In genomic region chr3:53044371-53045106, GRCh38 we compare ENCODE assay signal across 8 cellular contexts. TPM values are rescaled to one million over a fixed set of nuclear protein-coding genes. Genes with fewer than 3 reads are reported as not detected.
A peak's percentile ranks its signal among the peaks of the same experiment; 100 is the strongest.
DNase-seq lines count a peak whose midpoint lies in the region; ATAC-seq and TF ChIP-seq lines count a peak whose summit lies in the region.

No MANE protein-coding gene starts in this region.

- TF ChIP-seq CTCF in HFF-Myc (IDR thresholded peaks at IDR 0.05; ENCODE audit: low read depth, low read length, missing control alignments) (no peak), Panc1 (IDR thresholded peaks at IDR 0.05) (no peak)

- DNase-seq in G401 (ENCODE audit: low spot score) (peak; percentile 53), HFF-Myc (ENCODE audit: extremely low read depth, low read depth) (no peak), Panc1 (ENCODE audit: low read depth, low spot score) (peak; percentile 41), adipocyte (ENCODE audit: low read depth) (peak; percentile 60), left cardiac atrium (no peak), pons (ENCODE audit: low spot score) (peak; percentile 43), NCI-H526 treated with DMSO at 0.1 percent for 48 hours (lab: John Stamatoyannopoulos, UW) (no peak), GOT3 (lab: John Stamatoyannopoulos, UW) (no peak)

- POLR2A ChIA-PET in Panc1 (lab: Charles Lee): interaction anchor here (0.6 kb wide), 2 partner anchors 96 to 145 kb away, joined by 3 read pairs; no protein-coding TSS in a partner anchor

- H3K4me3 ChIP-seq in HFF-Myc (replicated peaks; ENCODE audit: low read depth, low read length): peak overlapping the region; percentile 55
- peak overlapping the region; percentile 67 to 76 for H3K4me3 ChIP-seq in Panc1 (ENCODE audit: low read depth in 2 of 2, low read length in 2 of 2)
- peak overlapping the region; percentile 88 for H3K4me3 ChIP-seq in adipocyte (ENCODE audit: low read length)

- H3K9me3 ChIP-seq in Panc1 (ENCODE audit: control insufficient read depth, insufficient read depth, low read depth, low read length): no peaks in the 10 kb centered on the region
- H3K9me3 ChIP-seq in adipocyte (ENCODE audit: control insufficient read depth, low read length): no peaks in the 10 kb centered on the region

- no peaks in the 10 kb centered on the region for H3K36me3 ChIP-seq in Panc1 (ENCODE audit: control insufficient read depth, insufficient read depth, low read length)
- H3K36me3 ChIP-seq in adipocyte (ENCODE audit: control insufficient read depth, insufficient read depth, low read length, severe bottlenecking): no peaks in the 10 kb centered on the region

- intact Hi-C loops in Panc1 (cut with micrococcal nuclease; ENCODE audit: unreplicated experiment) (no loop called here), left cardiac atrium (cut with DNase I) (no loop called here)

- H3K27ac ChIP-seq in Panc1 (ENCODE audit: low read length): peak overlapping the region; percentile 91

- TSS peak; percentile 66 for BruUV-seq in Panc1 (replicated peaks; lab: Mats Ljungman, UMichigan)

- peak overlapping the region; percentile 85 for H3K9ac ChIP-seq in adipocyte (ENCODE audit: low read length)

- in situ Hi-C loops in G401 (cut with HindIII; ENCODE audit: low sequenced_read_pairs): no loop called here
- in situ Hi-C loops in Panc1 (cut with HindIII; ENCODE audit: low pct_unique_long_range_greater_than_20kb, low sequenced_read_pairs): no loop called here

- H3K4me1 ChIP-seq in Panc1 (ENCODE audit: control insufficient read depth, insufficient read depth, low read length) (peaks cover 31% of the 10 kb centered on the region), adipocyte (ENCODE audit: control insufficient read depth, insufficient read depth, low read length) (peaks cover 14% of the 10 kb centered on the region)

- H3K27me3 ChIP-seq in Panc1 (ENCODE audit: control insufficient read depth, insufficient read depth, low read length) (no peaks in the 10 kb centered on the region), adipocyte (replicated peaks; ENCODE audit: control insufficient read depth, insufficient read depth, low read length) (no peaks in the 10 kb centered on the region)

- CTCF ChIA-PET in Panc1 (lab: Charles Lee): no interaction called here

- ATAC-seq in Panc1 (peak; percentile 29), left cardiac atrium (peak; percentile 12 to 14)

RNA-seq across cellular contexts. Expression of gene SFMBT1, which starts 1.3 kb away (rescaled TPM):
- total RNA-seq in G401 (2014; rRNA removed; shearing (Covaris generic)): 1.2 and 3.6 TPM in 2 replicates
- total RNA-seq in Panc1 (2021; ENCODE audit: unreplicated experiment) (24.4 TPM), left cardiac atrium (10 to 100 TPM; 12.7 to 16.4 TPM)
- 10.6 TPM for polyA plus RNA-seq in Panc1 (2012; ENCODE audit: insufficient read length)

Comparison
In these comparisons a context has a peak if more than half of its experiments do, and no peak if none do; other contexts are left out.
1. DNase-seq: peak in G401 (single experiment), Panc1 (single experiment), adipocyte (single experiment) and pons (single experiment); none in HFF-Myc (single experiment), left cardiac atrium (single experiment), NCI-H526 treated with DMSO at 0.1 percent for 48 hours (single experiment) and GOT3 (single experiment).
2. Peak in every context shown above with its lines, with median percentiles within 50 percentile points of each other: H3K4me3 ChIP-seq.